Comparison of ENCODE assay signal across 8 cellular contexts in genomic region chr20:58228484-58229197, GRCh38.
DNase-seq lines count a peak whose midpoint lies in the region; ATAC-seq and TF ChIP-seq lines count a peak whose summit lies in the region.

A gene with protein sequence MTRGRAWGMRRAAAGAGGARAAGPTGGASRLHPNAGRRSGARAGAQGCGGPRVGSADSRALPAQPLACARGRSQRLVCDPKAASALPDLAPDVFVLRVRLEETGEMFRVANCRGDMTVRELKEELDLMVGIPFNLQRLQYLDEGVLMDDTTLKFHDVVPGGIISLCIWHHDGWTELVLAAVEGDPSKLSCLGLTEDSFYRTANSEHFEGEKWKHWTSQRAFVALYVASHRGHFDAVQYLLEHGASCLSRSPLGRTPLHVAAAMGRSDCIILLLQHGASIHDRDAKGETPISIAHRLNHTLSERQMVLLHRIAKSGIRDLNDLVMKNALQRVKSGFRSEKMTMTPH (minus strand): TSS chr20:58228653. CDS start chr20:58228653, 0 bp downstream.

- ATAC-seq in HG03097 (IDR thresholded peaks at IDR 0.05; ENCODE audit: low FRiP score, unreplicated experiment): no peak
- no peak for ATAC-seq in HG03135 (IDR thresholded peaks at IDR 0.05; ENCODE audit: unreplicated experiment)

- H3K4me3 ChIP-seq in fibroblast of mammary gland (ENCODE audit: control insufficient read depth, low read depth, low read length): peak within 1 kb of the TSS; percentile 35
- H3K4me3 ChIP-seq in skeletal muscle cell (ENCODE audit: low read depth, low read length): peak within 1 kb of the TSS; percentile 52

- DNase-seq in NCI-H1417 (lab: John Stamatoyannopoulos, UW) (peak in 2 of 3 experiments; percentile 84 to 88), NCI-H1417 treated with DMSO at 0.1 percent for 48 hours (lab: John Stamatoyannopoulos, UW) (no peak), fibroblast of mammary gland (ENCODE audit: low read depth) (peak; percentile 67), skeletal muscle cell (ENCODE audit: low read depth) (peak; percentile 66), NOMO-1 (lab: John Stamatoyannopoulos, UW; ENCODE audit: unreplicated experiment in 2 of 2) (no peak)
- DNase-seq in activated CD8-positive, alpha-beta memory T cell treated with anti-CD3 and anti-CD28 coated beads, Interleukin-2, amount 50 U/mL, for 48 hours: peak; percentile 68

- TF ChIP-seq CTCF in fibroblast of mammary gland (conservative IDR thresholded peaks at IDR 0.05; ENCODE audit: control insufficient read depth, insufficient read depth, low read depth, low read length): no peak

Comparison
In these comparisons a context has a peak if more than half of its experiments do, and no peak if none do; other contexts are left out.
1. DNase-seq: peak in NCI-H1417 (2 of 3), activated CD8-positive, alpha-beta memory T cell treated with anti-CD3 and anti-CD28 coated beads, Interleukin-2, amount 50 U/mL, for 48 hours (single experiment), fibroblast of mammary gland (single experiment) and skeletal muscle cell (single experiment); none in NCI-H1417 treated with DMSO at 0.1 percent for 48 hours (single experiment) and NOMO-1 (0 of 2).